Comparison of ENCODE assay signal across 8 cellular contexts in the genomic region with DNA sequence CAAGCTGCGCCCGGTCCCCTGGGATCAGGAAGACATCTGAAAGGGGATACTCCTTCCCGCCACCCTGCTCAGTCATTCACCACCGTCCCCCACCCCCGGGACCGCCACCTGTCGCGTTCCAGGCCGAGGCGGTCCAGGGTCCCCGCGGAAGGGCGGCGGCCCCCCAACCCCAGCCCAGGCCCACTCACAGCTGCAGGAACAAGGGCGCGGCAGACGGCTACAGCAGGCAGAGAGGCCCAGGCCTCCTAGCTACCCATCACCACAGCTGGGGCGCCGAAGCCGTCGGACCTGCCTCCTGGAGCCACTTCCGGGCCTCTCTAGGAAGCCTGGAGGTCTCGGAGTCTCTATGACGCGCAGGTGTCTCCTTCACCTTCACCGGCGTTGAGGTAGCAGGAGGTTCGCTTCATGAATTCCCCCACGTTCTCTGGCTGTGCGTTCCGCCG. TPM values are rescaled to one million over a fixed set of nuclear protein-coding genes. Genes with fewer than 3 reads are reported as not detected.
DNase-seq lines count a peak whose midpoint lies in the region; ATAC-seq and TF ChIP-seq lines count a peak whose summit lies in the region.

A gene with protein sequence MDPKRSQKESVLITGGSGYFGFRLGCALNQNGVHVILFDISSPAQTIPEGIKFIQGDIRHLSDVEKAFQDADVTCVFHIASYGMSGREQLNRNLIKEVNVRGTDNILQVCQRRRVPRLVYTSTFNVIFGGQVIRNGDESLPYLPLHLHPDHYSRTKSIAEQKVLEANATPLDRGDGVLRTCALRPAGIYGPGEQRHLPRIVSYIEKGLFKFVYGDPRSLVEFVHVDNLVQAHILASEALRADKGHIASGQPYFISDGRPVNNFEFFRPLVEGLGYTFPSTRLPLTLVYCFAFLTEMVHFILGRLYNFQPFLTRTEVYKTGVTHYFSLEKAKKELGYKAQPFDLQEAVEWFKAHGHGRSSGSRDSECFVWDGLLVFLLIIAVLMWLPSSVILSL (minus strand): TSS at position 272 of the 443 bp plus-strand sequence. CDS start 10,612 bp downstream, outside the sequence.

- no peaks in the 10 kb centered on the region for H3K36me3 ChIP-seq in fibroblast of lung (ENCODE audit: control insufficient read depth, insufficient read depth, low read length)

- H3K27me3 ChIP-seq in fibroblast of lung (ENCODE audit: control insufficient read depth, insufficient read depth, low read length) = no peaks in the 10 kb centered on the region

- H3K79me2 ChIP-seq in fibroblast of lung (ENCODE audit: control insufficient read depth, insufficient read depth, low read length) = no peaks in the 10 kb centered on the region

- H3K9me3 ChIP-seq in fibroblast of lung (ENCODE audit: control insufficient read depth, insufficient read depth, low read depth, low read length) = no peaks in the 10 kb centered on the region

- DNase-seq in DMS153 (lab: John Stamatoyannopoulos, UW) (peak; percentile 85), NCI-H2081 (lab: John Stamatoyannopoulos, UW) (peak; percentile 69 to 80), fibroblast of lung (ENCODE audit: low read depth in 2 of 2) (peak; percentile 10 to 27), HUDEP-2 (lab: John Stamatoyannopoulos, UW; ENCODE audit: unreplicated experiment in 76 of 76) (no peak), NCI-H446 (lab: John Stamatoyannopoulos, UW) (no peak)
- peak; percentile 24 to 25 for DNase-seq in activated CD8-positive, alpha-beta memory T cell treated with anti-CD3 and anti-CD28 coated beads for 4 hours (ENCODE audit: low read depth in 2 of 2)
- peak in 3 of 4 experiments; percentile 40 to 48 (median 47) for DNase-seq in stimulated activated CD4-positive, alpha-beta T cell treated with anti-CD3 and anti-CD28 coated beads, Interleukin-1b, Interleukin-23, amount 100 ng/mL, for 24 hours (ENCODE audit: low read depth in 4 of 4, low spot score in 1 of 4)

- H4K20me1 ChIP-seq in fibroblast of lung (ENCODE audit: control insufficient read depth, extremely low read depth, insufficient read depth, low read length) = no peaks in the 10 kb centered on the region

- no peak within 1 kb of the TSS for H3K27ac ChIP-seq in fibroblast of lung (ENCODE audit: insufficient read depth, low read length)

- no peaks in the 10 kb centered on the region for H3K4me1 ChIP-seq in fibroblast of lung (ENCODE audit: control insufficient read depth, extremely low read depth, insufficient read depth, low read length)

- no peak within 1 kb of the TSS for H3K4me2 ChIP-seq in fibroblast of lung (ENCODE audit: extremely low read depth, insufficient read depth, low read length)

- no peak within 1 kb of the TSS for H2AFZ ChIP-seq in fibroblast of lung (ENCODE audit: low read length)

- peak; percentile 82 for ATAC-seq in GM21786 (IDR thresholded peaks at IDR 0.05; ENCODE audit: unreplicated experiment)

- H3K4me3 ChIP-seq in fibroblast of lung (replicated peaks in 1 of 4; ENCODE audit: control extremely low read depth in 1 of 4, insufficient read depth in 1 of 4, low read depth in 3 of 4, low read length in 4 of 4) = peak within 1 kb of the TSS in 2 of 4 experiments; percentile 17 to 50

- TF ChIP-seq CTCF in fibroblast of lung (conservative IDR thresholded peaks at IDR 0.05 in 1 of 2, IDR thresholded peaks at IDR 0.05 in 1 of 2; ENCODE audit: low read depth in 1 of 2, low read length in 2 of 2) = no peak

- no peak within 1 kb of the TSS for H3K9ac ChIP-seq in fibroblast of lung (ENCODE audit: insufficient read depth, low read length)

RNA-seq across cellular contexts. Expression of the gene that starts here (rescaled TPM):
- 0.77 and 1.8 TPM in 2 replicates for total RNA-seq in fibroblast of lung
- 0.62 and 1.0 TPM in 2 replicates for polyA plus RNA-seq in fibroblast of lung
- 0.42 and 0.86 TPM in 2 replicates for polyA plus RNA-seq in fibroblast of lung (2012)
- 2.5 and 6.8 TPM in 2 replicates for polyA minus RNA-seq in fibroblast of lung (ENCODE audit: low replicate concordance)

Comparison
In these comparisons a context has a peak if more than half of its experiments do, and no peak if none do; other contexts are left out.
1. DNase-seq: peak in DMS153 (single experiment), NCI-H2081 (2 of 2), activated CD8-positive, alpha-beta memory T cell treated with anti-CD3 and anti-CD28 coated beads for 4 hours (2 of 2), fibroblast of lung (2 of 2) and stimulated activated CD4-positive, alpha-beta T cell treated with anti-CD3 and anti-CD28 coated beads, Interleukin-1b, Interleukin-23, amount 100 ng/mL, for 24 hours (3 of 4); none in HUDEP-2 (0 of 76) and NCI-H446 (0 of 2).